ENCODE assay signal across 9 cellular contexts in the genomic region with DNA sequence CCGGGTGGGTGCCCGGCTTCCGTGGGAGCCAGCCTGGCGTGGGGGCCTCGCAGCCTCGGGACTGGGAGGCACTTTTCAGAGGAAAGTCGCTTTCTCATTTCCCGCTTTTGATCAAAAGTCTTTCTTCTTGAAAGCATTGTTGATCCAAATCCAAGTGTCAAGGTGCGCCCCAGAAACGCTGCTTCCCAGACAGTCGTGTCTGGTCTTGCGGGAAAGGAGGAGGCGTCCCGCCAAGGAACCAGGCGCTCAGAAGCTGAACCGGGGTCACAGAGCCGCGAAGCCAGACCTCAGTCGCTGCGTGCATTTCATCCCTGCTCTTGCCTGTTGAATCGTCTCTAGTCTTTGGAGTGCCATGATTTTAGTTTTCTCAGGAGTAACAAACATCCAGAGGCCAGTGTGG. TPM values are rescaled to one million over a fixed set of nuclear protein-coding genes. Genes with fewer than 3 reads are reported as not detected.
DNase-seq lines count a peak whose midpoint lies in the region; ATAC-seq and TF ChIP-seq lines count a peak whose summit lies in the region.
"Had no signal": no experiment of that assay in that cellular context is flagged by ENCODE, and none has a peak within 500 bp of the region (broad histone marks: within the 10 kb centered on the region; RNA-seq: fewer than 3 reads in every experiment).

No MANE protein-coding gene starts in this region.

- no peaks in the 10 kb centered on the region for H3K27me3 ChIP-seq in dorsolateral prefrontal cortex

- H3K36me3 Mint-ChIP-seq in natural killer cell, result no peaks in the 10 kb centered on the region

- DNase-seq in AG10803 (ENCODE audit: low read depth) (no peak), dorsolateral prefrontal cortex (no peak), natural killer cell (no peak), DMS153 (lab: John Stamatoyannopoulos, UW) (no peak), NCI-H510A (lab: John Stamatoyannopoulos, UW) (no peak)
- no peak for DNase-seq in activated CD4-positive, alpha-beta T cell treated with anti-CD3 and anti-CD28 coated beads, Interleukin-2, amount 50 U/mL, for 48 hours
- DNase-seq: caudate nucleus had no signal

- H3K4me1 Mint-ChIP-seq in natural killer cell, result peaks cover 14 to 30% of the 10 kb centered on the region in 2 donors

- no peak for ATAC-seq in natural killer cell
- no peak for ATAC-seq in HG02885 (IDR thresholded peaks at IDR 0.05; ENCODE audit: poor library complexity, unreplicated experiment)

- peaks cover 21% of the 10 kb centered on the region for H3K36me3 ChIP-seq in KOPT-K1 (ENCODE audit: insufficient read depth, low read length)

- H3K27ac ChIP-seq in KOPT-K1 (ENCODE audit: low read depth, low read length, poor library complexity, severe bottlenecking), result peak overlapping the region; percentile 56
- peak overlapping the region in 49 of 59 donors; percentile 20 to 94 (median 76) for H3K27ac ChIP-seq in dorsolateral prefrontal cortex

- H3K4me3 ChIP-seq in AG10803 (ENCODE audit: low read length) (peak overlapping the region; percentile 67), dorsolateral prefrontal cortex (peak overlapping the region; percentile 44 to 98 (median 89))

- peaks cover 22% of the 10 kb centered on the region for H3K9me3 ChIP-seq in KOPT-K1 (ENCODE audit: insufficient read depth, low read length, poor library complexity, severe bottlenecking)

- intact Hi-C loops in dorsolateral prefrontal cortex (cut with DNase I) (loop anchor here (5.0 kb wide), 3 partner anchors 40 to 80 kb away; a partner anchor contains a TSS), natural killer cell (cut with micrococcal nuclease) (no loop called here)

- H3K9me3 Mint-ChIP-seq in natural killer cell, result no peaks in the 10 kb centered on the region

- peak overlapping the region in 1 of 2 donors; percentile 16 for H3K27ac Mint-ChIP-seq in natural killer cell

- peak overlapping the region; percentile 66 for H3K4me3 Mint-ChIP-seq in natural killer cell

- TF ChIP-seq CTCF in AG10803 (conservative IDR thresholded peaks at IDR 0.05; ENCODE audit: low read length), result no peak
- no peak for TF ChIP-seq CTCF in dorsolateral prefrontal cortex (IDR thresholded peaks at IDR 0.05 in 54 of 56, conservative IDR thresholded peaks at IDR 0.05 in 2 of 56; ENCODE audit: low read depth in 1 of 56, partially characterized antibody in 56 of 56)
- TF ChIP-seq CTCF in natural killer cell (IDR thresholded peaks at IDR 0.05), result no peak

- no peaks in the 10 kb centered on the region for H3K27me3 Mint-ChIP-seq in natural killer cell (ENCODE audit: low read depth in 2 of 2)

RNA-seq across cellular contexts. Expression of a gene that starts 1.1 kb away (rescaled TPM):
- total RNA-seq in dorsolateral prefrontal cortex (100 to 1,000 TPM in 103 of 120 experiments, 10 to 100 TPM in 17; 73.1 to 211 (median 119) TPM), natural killer cell (10 to 100 TPM in 2 of 3 donors, 1 to 10 TPM in 1; 9.9 to 12.9 (median 12.1) TPM)

Comparison
In these comparisons a context has a peak if more than half of its experiments do, and no peak if none do; other contexts are left out.
1. RNA of a gene that starts 1.1 kb away (total RNA-seq): 73.1 to 211 TPM in dorsolateral prefrontal cortex; 9.9 to 12.9 TPM in natural killer cell; every median in the first group is over 4 times any median in the second.